8 cellular contexts compared by ENCODE assay signal in the genomic region with DNA sequence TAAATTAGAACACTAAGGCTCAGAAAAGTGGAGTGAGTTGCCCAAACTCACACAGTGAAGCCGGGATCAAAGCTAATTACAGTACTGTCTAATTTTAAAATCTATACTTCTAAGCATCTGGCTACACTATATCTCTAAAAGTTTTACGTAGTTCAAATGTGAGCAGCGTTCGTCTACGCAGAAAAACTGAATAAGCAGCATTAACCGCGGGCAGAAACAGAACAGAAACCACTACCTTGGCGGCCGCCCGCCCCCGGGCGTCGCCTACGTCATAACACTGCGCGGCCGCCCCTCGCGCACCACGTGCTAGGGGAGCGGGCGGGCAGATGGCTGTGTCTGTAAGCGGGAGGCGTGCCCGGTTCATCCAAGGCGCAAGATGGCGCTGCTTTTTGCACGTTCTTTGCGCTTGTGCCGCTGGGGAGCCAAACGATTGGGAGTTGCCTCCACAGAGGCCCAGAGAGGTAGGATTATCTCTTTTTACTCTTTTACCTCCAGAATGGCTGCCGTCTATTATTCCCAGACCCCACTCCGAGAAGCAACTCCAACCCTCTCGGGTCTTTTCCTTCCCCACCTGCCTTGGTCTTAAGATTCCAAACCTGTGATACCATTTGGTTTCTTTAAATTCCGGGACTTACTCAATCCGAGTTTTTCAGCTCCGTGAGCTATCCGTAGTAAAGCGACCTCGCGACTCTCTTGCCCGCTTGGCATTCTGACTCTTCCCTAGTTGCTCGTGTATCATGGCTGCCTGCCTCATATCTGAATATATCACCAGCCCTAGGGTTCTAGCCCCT. TPM values are rescaled to one million over a fixed set of nuclear protein-coding genes. Genes with fewer than 3 reads are reported as not detected.
DNase-seq lines count a peak whose midpoint lies in the region; FAIRE-seq and TF ChIP-seq lines count a peak whose summit lies in the region.

TSS of gene SPRYD4 (plus strand) at position 363 of the 791 bp plus-strand sequence. CDS start at position 377, 14 bp downstream.

- H3K9ac ChIP-seq in MM.1S (ENCODE audit: low read length): peak within 1 kb of the TSS; percentile 89

- H4K20me1 ChIP-seq in MM.1S (ENCODE audit: insufficient read depth, low read length): no peaks in the 10 kb centered on the region

- peaks cover 12% of the 10 kb centered on the region for H3F3A ChIP-seq in MM.1S (ENCODE audit: insufficient read depth, low read length)

- peaks cover 48% of the 10 kb centered on the region for H3K79me2 ChIP-seq in MM.1S (ENCODE audit: low read length)

- H3K4me3 ChIP-seq in MM.1S (ENCODE audit: low read length): peak within 1 kb of the TSS; percentile 94

- H3K9me3 ChIP-seq in MM.1S (replicated peaks; ENCODE audit: insufficient read depth, low read length): no peaks in the 10 kb centered on the region

- no peaks in the 10 kb centered on the region for H3K27me3 ChIP-seq in MM.1S (replicated peaks; ENCODE audit: insufficient read depth, low read length)

- peaks cover 11% of the 10 kb centered on the region; the same call in 1 of the 2 replicates for H3K4me1 ChIP-seq in MM.1S (ENCODE audit: low read length)

- H3K27ac ChIP-seq in MM.1S (ENCODE audit: low read length): peak within 1 kb of the TSS; percentile 86

- peak within 1 kb of the TSS; percentile 61 for H2AFZ ChIP-seq in MM.1S (ENCODE audit: low read length)

- H3K9me2 ChIP-seq in MM.1S (replicated peaks; ENCODE audit: insufficient read depth, low read length): no peaks in the 10 kb centered on the region

- no peaks in the 10 kb centered on the region for H3K36me3 ChIP-seq in MM.1S (replicated peaks; ENCODE audit: insufficient read depth, low read length)

- peak; percentile 87 for FAIRE-seq in G401.6 (lab: Jason Lieb, UNC)
- no peak for FAIRE-seq in frontal cortex (lab: Jason Lieb, UNC)

- TF ChIP-seq CTCF in MM.1S (IDR thresholded peaks at IDR 0.05; ENCODE audit: low read length): peak; percentile 43

- peak within 1 kb of the TSS; percentile 88 for H3K4me2 ChIP-seq in MM.1S (ENCODE audit: low read depth, low read length)

- DNase-seq in HCEC 1CT (peak; percentile 94), MM.1S (peak; percentile 96), SHP77 treated with DMSO at 0.1 percent for 48 hours (lab: John Stamatoyannopoulos, UW) (peak; percentile 60), frontal cortex (ENCODE audit: low spot score in 2 of 2) (peak; percentile 82 to 92), non-pigmented ciliary epithelial cell (ENCODE audit: low read depth) (peak; percentile 63), superior temporal gyrus (ENCODE audit: extremely low spot score) (peak; percentile 96)
- DNase-seq in activated gamma-delta T cell treated with anti-CD3 and anti-CD28 coated beads, Interleukin-2, amount 50 U/mL, for 16 hours (ENCODE audit: low read depth): peak; percentile 90

RNA-seq across cellular contexts. Expression of gene SPRYD4, which starts in this region (rescaled TPM):
- total RNA-seq in frontal cortex: 1.2 TPM

Comparison
In these comparisons a context has a peak if more than half of its experiments do, and no peak if none do; other contexts are left out.
1. Peak in every context shown above with its lines: DNase-seq, H3K4me3 ChIP-seq and H3K27ac ChIP-seq.